In the genomic region with DNA sequence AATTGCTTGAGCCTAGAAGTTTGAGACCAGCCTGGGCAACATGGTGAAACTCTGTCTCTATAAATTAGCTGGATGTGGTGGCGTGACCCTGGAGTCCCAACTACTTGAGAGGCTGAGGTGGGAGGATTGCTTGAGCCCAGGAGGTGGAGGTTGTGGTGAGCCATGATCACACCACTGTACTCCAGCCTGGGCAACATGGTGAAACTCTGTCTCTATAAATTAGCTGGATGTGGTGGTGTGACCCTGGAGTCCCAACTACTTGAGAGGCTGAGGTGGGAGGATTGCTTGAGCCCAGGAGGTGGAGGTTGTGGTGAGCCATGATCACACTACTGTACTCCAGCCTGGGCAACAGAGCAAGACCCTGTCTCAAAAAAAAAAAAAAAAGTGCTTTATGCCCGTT, we compare ENCODE assay signal across 13 cellular contexts. TPM values are rescaled to one million over a fixed set of nuclear protein-coding genes. Genes with fewer than 3 reads are reported as not detected.
DNase-seq lines count a peak whose midpoint lies in the region; ATAC-seq, FAIRE-seq and TF ChIP-seq lines count a peak whose summit lies in the region.
"Not testable (repeated sequence)": the region's sequence is repeated elsewhere in the genome, so short reads cannot be mapped to it uniquely, and the experiment has no call there.
"Had no signal": no experiment of that assay in that cellular context is flagged by ENCODE, and none has a peak within 500 bp of the region (broad histone marks: within the 10 kb centered on the region; RNA-seq: fewer than 3 reads in every experiment).

No MANE protein-coding gene starts in this region.

- WGBS in HepG2 (ENCODE audit: low lambda C conversion rate), result 89% methylated on average over 2 of the region's 2 CpGs

- not testable (repeated sequence) for TF ChIP-seq POLR2A in GM12892 (IDR thresholded peaks at IDR 0.05; ENCODE audit: low read depth, low read length); HepG2 (IDR thresholded peaks at IDR 0.05; ENCODE audit: insufficient read depth in 1 of 2, low read depth in 2 of 2, low read length in 2 of 2)

- H3K4me3 ChIP-seq in HepG2 (replicated peaks in 1 of 3; ENCODE audit: insufficient read depth in 1 of 3, low read depth in 2 of 3, low read length in 3 of 3), result not testable (repeated sequence)

- FAIRE-seq in GM12892 (lab: Jason Lieb, UNC), result peak; percentile 88
- not testable (repeated sequence) for FAIRE-seq in HepG2 (lab: Jason Lieb, UNC)

- not testable (repeated sequence) for H3K9me3 Mint-ChIP-seq in activated CD8-positive, alpha-beta T cell treated with anti-CD3 and anti-CD28 coated beads for 36 hours; activated naive CD4-positive, alpha-beta T cell treated with anti-CD3 and anti-CD28 coated beads, Interleukin-2, amount 50 U/mL, for 72 hours; natural killer cell treated with Interleukin-12 subunit alpha and Interleukin-12 subunit beta and Interleukin-15 and Interleukin-18, amount 100 ng/mL, for 72 hours

- intact Hi-C loops in activated CD8-positive, alpha-beta T cell treated with anti-CD3 and anti-CD28 coated beads for 36 hours (cut with micrococcal nuclease); HepG2 (cut with micrococcal nuclease; ENCODE audit: unreplicated experiment): not testable (repeated sequence)

- not testable (repeated sequence) for H3K4me3 Mint-ChIP-seq in activated CD8-positive, alpha-beta T cell treated with anti-CD3 and anti-CD28 coated beads for 36 hours; natural killer cell treated with Interleukin-12 subunit alpha and Interleukin-12 subunit beta and Interleukin-15 and Interleukin-18, amount 100 ng/mL, for 72 hours

- not testable (repeated sequence) for H3K79me2 ChIP-seq in HepG2 (ENCODE audit: insufficient read depth, low read length)

- not testable (repeated sequence) for H2AFZ ChIP-seq in HepG2 (ENCODE audit: low read length)

- H3K4me1 Mint-ChIP-seq in activated CD8-positive, alpha-beta T cell treated with anti-CD3 and anti-CD28 coated beads for 36 hours (ENCODE audit: low read depth), result peaks cover 13% of the 10 kb centered on the region
- H3K4me1 Mint-ChIP-seq in natural killer cell treated with Interleukin-12 subunit alpha and Interleukin-12 subunit beta and Interleukin-15 and Interleukin-18, amount 100 ng/mL, for 72 hours (ENCODE audit: low read depth in 2 of 2), result peaks cover 20% of the 10 kb centered on the region in 2 donors

- not testable (repeated sequence) for H3K9ac ChIP-seq in HepG2 (ENCODE audit: insufficient read depth, low read depth, low read length)

- not testable (repeated sequence) for TF ChIP-seq RAD21 in HepG2 (CRISPR knock-in tag; IDR thresholded peaks at IDR 0.05)

- not testable (repeated sequence) for H3K9me3 ChIP-seq in HepG2 (ENCODE audit: low read length)

- not testable (repeated sequence) for H3K4me1 ChIP-seq in foreskin keratinocyte
- peaks cover 11% of the 10 kb centered on the region for H3K4me1 ChIP-seq in HepG2 (ENCODE audit: insufficient read depth, low read length)

- H3K27ac ChIP-seq in foreskin keratinocyte; HepG2 (ENCODE audit: extremely low read length, insufficient read depth, low read length): not testable (repeated sequence)

- ATAC-seq in activated CD8-positive, alpha-beta T cell treated with anti-CD3 and anti-CD28 coated beads for 36 hours, result peak; percentile 24
- peak; percentile 9 to 81 for ATAC-seq in activated naive CD4-positive, alpha-beta T cell treated with anti-CD3 and anti-CD28 coated beads, Interleukin-2, amount 50 U/mL, for 72 hours
- ATAC-seq in foreskin keratinocyte, result peak; percentile 36
- peak; percentile 16; the same call in 2 of the 3 replicates for ATAC-seq in HepG2
- peak; percentile 43 to 79 for ATAC-seq in natural killer cell treated with Interleukin-12 subunit alpha and Interleukin-12 subunit beta and Interleukin-15 and Interleukin-18, amount 100 ng/mL, for 72 hours

- not testable (repeated sequence) for TF ChIP-seq EP300 in HepG2 (IDR thresholded peaks at IDR 0.05; ENCODE audit: low read depth in 2 of 2, low read length in 2 of 2); HepG2 (CRISPR knock-in tag; IDR thresholded peaks at IDR 0.05; ENCODE audit: borderline replicate concordance)

- not testable (repeated sequence) for H3K4me2 ChIP-seq in HepG2 (ENCODE audit: low read depth, low read length)

- DNase-seq in GM12892 (ENCODE audit: insufficient read length); activated naive CD4-positive, alpha-beta T cell treated with anti-CD3 and anti-CD28 coated beads, Interleukin-2, amount 50 U/mL, for 72 hours (ENCODE audit: low spot score in 2 of 2); foreskin keratinocyte; HepG2 (ENCODE audit: low spot score); natural killer cell treated with Interleukin-12 subunit alpha and Interleukin-12 subunit beta and Interleukin-15 and Interleukin-18, amount 100 ng/mL, for 72 hours (ENCODE audit: low spot score): not testable (repeated sequence)
- DNase-seq in activated CD8-positive, alpha-beta T cell treated with anti-CD3 and anti-CD28 coated beads for 36 hours, result peak; percentile 14
- DNase-seq in activated T-cell treated with anti-CD3 and anti-CD28 coated beads, Interleukin-2, amount 50 U/mL, for 48 hours, result peak; percentile 37 to 50

- not testable (repeated sequence) for BruUV-seq in HepG2 (replicated peaks; lab: Mats Ljungman, UMichigan)

- not testable (repeated sequence) for H4K20me1 ChIP-seq in HepG2 (ENCODE audit: insufficient read depth, low read length)

- peaks cover 45 to 84% of the 10 kb centered on the region in 2 experiments for H3K36me3 ChIP-seq in HepG2 (replicated peaks in 1 of 2; ENCODE audit: control insufficient read depth in 1 of 2, insufficient read depth in 2 of 2, low read length in 2 of 2)

- peaks cover 63% of the 10 kb centered on the region for H3K36me3 Mint-ChIP-seq in activated CD8-positive, alpha-beta T cell treated with anti-CD3 and anti-CD28 coated beads for 36 hours (ENCODE audit: low read depth)
- peaks cover 25 to 43% of the 10 kb centered on the region in 2 donors for H3K36me3 Mint-ChIP-seq in activated naive CD4-positive, alpha-beta T cell treated with anti-CD3 and anti-CD28 coated beads, Interleukin-2, amount 50 U/mL, for 72 hours
- peaks cover 25% of the 10 kb centered on the region for H3K36me3 Mint-ChIP-seq in natural killer cell treated with Interleukin-12 subunit alpha and Interleukin-12 subunit beta and Interleukin-15 and Interleukin-18, amount 100 ng/mL, for 72 hours

- not testable (repeated sequence) for H3K27me3 Mint-ChIP-seq in activated CD8-positive, alpha-beta T cell treated with anti-CD3 and anti-CD28 coated beads for 36 hours; natural killer cell treated with Interleukin-12 subunit alpha and Interleukin-12 subunit beta and Interleukin-15 and Interleukin-18, amount 100 ng/mL, for 72 hours

- POLR2A ChIA-PET in activated CD8-positive, alpha-beta T cell treated with anti-CD3 and anti-CD28 coated beads for 36 hours (lab: Charles Lee), result interaction anchor here (1.1 kb wide), 1 partner anchor 14 kb away, joined by 3 read pairs; no protein-coding TSS in a partner anchor
- POLR2A ChIA-PET in HepG2 (lab: Yijun Ruan, JAX), result interaction anchor here (0.7 kb wide), 1 partner anchor 22 kb away, joined by 3 read pairs; no protein-coding TSS in a partner anchor

- not testable (repeated sequence) for H3K27ac Mint-ChIP-seq in activated CD8-positive, alpha-beta T cell treated with anti-CD3 and anti-CD28 coated beads for 36 hours; activated naive CD4-positive, alpha-beta T cell treated with anti-CD3 and anti-CD28 coated beads, Interleukin-2, amount 50 U/mL, for 72 hours; natural killer cell treated with Interleukin-12 subunit alpha and Interleukin-12 subunit beta and Interleukin-15 and Interleukin-18, amount 100 ng/mL, for 72 hours

- CTCF ChIA-PET in activated CD8-positive, alpha-beta T cell treated with anti-CD3 and anti-CD28 coated beads for 36 hours (lab: Charles Lee), result interaction anchor here (3.3 kb wide), 1 partner anchor 41 kb away, joined by 11 read pairs; no protein-coding TSS in a partner anchor
- CTCF ChIA-PET in HepG2 (lab: Yijun Ruan, JAX; ENCODE audit: low intra/inter-chr PET ratio, low total read pairs), result not testable (repeated sequence)

- in situ Hi-C loops in HepG2 (cut with HindIII; ENCODE audit: extremely low pct_ligation_motif_present, low pct_unique_long_range_greater_than_20kb), result not testable (repeated sequence)

- not testable (repeated sequence) for TF ChIP-seq CTCF in activated CD8-positive, alpha-beta T cell treated with anti-CD3 and anti-CD28 coated beads for 36 hours (IDR thresholded peaks at IDR 0.05); foreskin keratinocyte (conservative IDR thresholded peaks at IDR 0.05); HepG2 (CRISPR knock-in tag; IDR thresholded peaks at IDR 0.05)

- H3K27me3 ChIP-seq in foreskin keratinocyte; HepG2 (ENCODE audit: control insufficient read depth in 1 of 2, insufficient read depth in 2 of 2, low read length in 2 of 2): not testable (repeated sequence)

RNA-seq across cellular contexts. Expression of a gene that starts 31.4 kb away (rescaled TPM):
- polyA plus RNA-seq in GM12892 (2012; ENCODE audit: missing spikeins), result 54.9 TPM
- total RNA-seq in activated CD8-positive, alpha-beta T cell treated with anti-CD3 and anti-CD28 coated beads for 36 hours, result 100 to 1,000 TPM; 150 to 154 TPM
- 100 to 1,000 TPM in 1 of 2 donors, 10 to 100 TPM in 1; 89.6 to 151 TPM for total RNA-seq in activated naive CD4-positive, alpha-beta T cell treated with anti-CD3 and anti-CD28 coated beads, Interleukin-2, amount 50 U/mL, for 72 hours
- total RNA-seq in foreskin keratinocyte (75.0 and 85.7 TPM in 2 replicates), HepG2 (2016; rRNA removed; fragmentation: Illumina TruSeq; extraction: Trizol) (86.0 and 113 TPM in 2 replicates)
- polyA plus RNA-seq in foreskin keratinocyte (154 and 167 TPM in 2 replicates), HepG2 (2011; rRNA removed) (82.5 and 90.6 TPM in 2 replicates)
- total RNA-seq in HepG2 (2016; cell fraction: cytosol; rRNA removed; fragmentation: Illumina TruSeq; extraction: Trizol; ENCODE audit: low read depth), result 19.7 and 25.4 TPM in 2 replicates
- total RNA-seq in HepG2 (2016; cell fraction: insoluble cytoplasmic fraction; rRNA removed; fragmentation: Illumina TruSeq; extraction: Trizol), result 84.7 and 89.7 TPM in 2 replicates
- 45.7 and 47.8 TPM in 2 replicates for total RNA-seq in HepG2 (2016; cell fraction: membrane; rRNA removed; fragmentation: Illumina TruSeq; extraction: Trizol)
- 55.8 and 66.5 TPM in 2 replicates for total RNA-seq in HepG2 (2016; cell fraction: nucleus; rRNA removed; fragmentation: Illumina TruSeq; extraction: Trizol)
- 129 and 230 TPM in 2 replicates for polyA plus RNA-seq in HepG2 (2011; cell fraction: cytosol; rRNA removed)
- polyA plus RNA-seq in HepG2 (2011; cell fraction: nucleus; rRNA removed), result 130 and 163 TPM in 2 replicates
- 209 and 270 TPM in 2 replicates for polyA plus RNA-seq in HepG2 (2012)
- 182 and 186 TPM in 2 replicates for polyA plus RNA-seq in HepG2 (2016; cell fraction: cytosol; fragmentation: Illumina TruSeq; extraction: Trizol; ENCODE audit: low read depth)
- 230 and 306 TPM in 2 replicates for polyA plus RNA-seq in HepG2 (2016; cell fraction: insoluble cytoplasmic fraction; fragmentation: Illumina TruSeq; extraction: Trizol; ENCODE audit: low read depth)
- 158 and 165 TPM in 2 replicates for polyA plus RNA-seq in HepG2 (2016; cell fraction: membrane; fragmentation: Illumina TruSeq; extraction: Trizol; ENCODE audit: low read depth)
- 135 and 140 TPM in 2 replicates for polyA plus RNA-seq in HepG2 (2016; cell fraction: nucleus; fragmentation: Illumina TruSeq; extraction: Trizol; ENCODE audit: insufficient read depth, low read depth)
- 31.0 and 97.3 TPM in 2 replicates for polyA minus RNA-seq in HepG2 (2011; rRNA and poly(A)+ RNA removed; ENCODE audit: low replicate concordance)
- 90.7 and 92.5 TPM in 2 replicates for polyA minus RNA-seq in HepG2 (2011; cell fraction: cytosol; rRNA and poly(A)+ RNA removed)
- 67.6 and 70.3 TPM in 2 replicates for polyA minus RNA-seq in HepG2 (2011; cell fraction: nucleus; rRNA and poly(A)+ RNA removed)
- total RNA-seq in natural killer cell treated with Interleukin-12 subunit alpha and Interleukin-12 subunit beta and Interleukin-15 and Interleukin-18, amount 100 ng/mL, for 72 hours, result 100 to 1,000 TPM; 145 to 161 TPM

RNA-seq across cellular contexts. Expression of a gene that starts 35.0 kb away (rescaled TPM):
- polyA plus RNA-seq in GM12892 (2012; ENCODE audit: missing spikeins), result 0.30 TPM
- total RNA-seq in activated CD8-positive, alpha-beta T cell treated with anti-CD3 and anti-CD28 coated beads for 36 hours, result 1 to 10 TPM; 1.8 to 2.2 TPM
- total RNA-seq in activated naive CD4-positive, alpha-beta T cell treated with anti-CD3 and anti-CD28 coated beads, Interleukin-2, amount 50 U/mL, for 72 hours, result 1 to 10 TPM in 1 of 2 donors, not detected in 1; 8.3 TPM
- 0.18 TPM in 1 of 2 replicates, not detected in the other for total RNA-seq in foreskin keratinocyte
- 0.17 and 0.22 TPM in 2 replicates for polyA plus RNA-seq in foreskin keratinocyte
- 2.9 and 4.7 TPM in 2 replicates for total RNA-seq in HepG2 (2016; rRNA removed; fragmentation: Illumina TruSeq; extraction: Trizol)
- total RNA-seq in HepG2 (2016; cell fraction: cytosol; rRNA removed; fragmentation: Illumina TruSeq; extraction: Trizol; ENCODE audit: low read depth), result 3.3 and 3.9 TPM in 2 replicates
- total RNA-seq in HepG2 (2016; cell fraction: insoluble cytoplasmic fraction; rRNA removed; fragmentation: Illumina TruSeq; extraction: Trizol), result 2.5 and 4.3 TPM in 2 replicates
- total RNA-seq in HepG2 (2016; cell fraction: membrane; rRNA removed; fragmentation: Illumina TruSeq; extraction: Trizol), result 4.5 and 5.1 TPM in 2 replicates
- 3.5 and 6.3 TPM in 2 replicates for total RNA-seq in HepG2 (2016; cell fraction: nucleus; rRNA removed; fragmentation: Illumina TruSeq; extraction: Trizol)
- polyA plus RNA-seq in HepG2 (2011; rRNA removed), result 18.4 and 25.0 TPM in 2 replicates
- 10.2 and 16.1 TPM in 2 replicates for polyA plus RNA-seq in HepG2 (2011; cell fraction: cytosol; rRNA removed)
- 136 and 155 TPM in 2 replicates for polyA plus RNA-seq in HepG2 (2011; cell fraction: nucleus; rRNA removed)
- polyA plus RNA-seq in HepG2 (2012), result 12.7 and 14.7 TPM in 2 replicates
- 3.3 and 4.2 TPM in 2 replicates for polyA plus RNA-seq in HepG2 (2016; cell fraction: cytosol; fragmentation: Illumina TruSeq; extraction: Trizol; ENCODE audit: low read depth)
- 2.6 and 2.9 TPM in 2 replicates for polyA plus RNA-seq in HepG2 (2016; cell fraction: insoluble cytoplasmic fraction; fragmentation: Illumina TruSeq; extraction: Trizol; ENCODE audit: low read depth)
- polyA plus RNA-seq in HepG2 (2016; cell fraction: membrane; fragmentation: Illumina TruSeq; extraction: Trizol; ENCODE audit: low read depth), result 4.2 and 5.6 TPM in 2 replicates
- 11.6 and 13.1 TPM in 2 replicates for polyA plus RNA-seq in HepG2 (2016; cell fraction: nucleus; fragmentation: Illumina TruSeq; extraction: Trizol; ENCODE audit: insufficient read depth, low read depth)
- 11.3 TPM in 1 of 2 replicates, not detected in the other for polyA minus RNA-seq in HepG2 (2011; rRNA and poly(A)+ RNA removed; ENCODE audit: low replicate concordance)
- polyA minus RNA-seq in HepG2 (2011; cell fraction: cytosol; rRNA and poly(A)+ RNA removed), result 5.0 and 6.8 TPM in 2 replicates
- 12.4 and 13.4 TPM in 2 replicates for polyA minus RNA-seq in HepG2 (2011; cell fraction: nucleus; rRNA and poly(A)+ RNA removed)
- total RNA-seq in natural killer cell treated with Interleukin-12 subunit alpha and Interleukin-12 subunit beta and Interleukin-15 and Interleukin-18, amount 100 ng/mL, for 72 hours, result not detected

RNA-seq across cellular contexts. Expression of a gene that starts 53.4 kb away (rescaled TPM):
- polyA plus RNA-seq in GM12892 (2012; ENCODE audit: missing spikeins), result not detected
- not detected for total RNA-seq in activated CD8-positive, alpha-beta T cell treated with anti-CD3 and anti-CD28 coated beads for 36 hours
- under 1 TPM; 0.19 to 0.55 TPM for total RNA-seq in activated naive CD4-positive, alpha-beta T cell treated with anti-CD3 and anti-CD28 coated beads, Interleukin-2, amount 50 U/mL, for 72 hours
- total RNA-seq in foreskin keratinocyte, result not detected in 2 replicates
- polyA plus RNA-seq in foreskin keratinocyte, result not detected in 2 replicates
- 0.20 TPM in 2 replicates for total RNA-seq in HepG2 (2016; rRNA removed; fragmentation: Illumina TruSeq; extraction: Trizol)
- total RNA-seq in HepG2 (2016; cell fraction: cytosol; rRNA removed; fragmentation: Illumina TruSeq; extraction: Trizol; ENCODE audit: low read depth), result 0.18 TPM in 1 of 2 replicates, not detected in the other
- 0.18 and 0.19 TPM in 2 replicates for total RNA-seq in HepG2 (2016; cell fraction: insoluble cytoplasmic fraction; rRNA removed; fragmentation: Illumina TruSeq; extraction: Trizol)
- 0.31 and 0.34 TPM in 2 replicates for total RNA-seq in HepG2 (2016; cell fraction: membrane; rRNA removed; fragmentation: Illumina TruSeq; extraction: Trizol)
- not detected in 2 replicates for total RNA-seq in HepG2 (2016; cell fraction: nucleus; rRNA removed; fragmentation: Illumina TruSeq; extraction: Trizol)
- 0.91 and 1.2 TPM in 2 replicates for polyA plus RNA-seq in HepG2 (2011; rRNA removed)
- 0.55 and 0.68 TPM in 2 replicates for polyA plus RNA-seq in HepG2 (2011; cell fraction: cytosol; rRNA removed)
- polyA plus RNA-seq in HepG2 (2011; cell fraction: nucleus; rRNA removed), result 1.9 and 2.2 TPM in 2 replicates
- polyA plus RNA-seq in HepG2 (2012), result 0.51 and 1.0 TPM in 2 replicates
- 0.15 and 0.26 TPM in 2 replicates for polyA plus RNA-seq in HepG2 (2016; cell fraction: cytosol; fragmentation: Illumina TruSeq; extraction: Trizol; ENCODE audit: low read depth)
- 0.14 and 0.45 TPM in 2 replicates for polyA plus RNA-seq in HepG2 (2016; cell fraction: insoluble cytoplasmic fraction; fragmentation: Illumina TruSeq; extraction: Trizol; ENCODE audit: low read depth)
- polyA plus RNA-seq in HepG2 (2016; cell fraction: membrane; fragmentation: Illumina TruSeq; extraction: Trizol; ENCODE audit: low read depth), result 0.18 and 0.36 TPM in 2 replicates
- not detected in 2 replicates for polyA plus RNA-seq in HepG2 (2016; cell fraction: nucleus; fragmentation: Illumina TruSeq; extraction: Trizol; ENCODE audit: insufficient read depth, low read depth)
- polyA minus RNA-seq in HepG2 (2011; rRNA and poly(A)+ RNA removed; ENCODE audit: low replicate concordance), result 0.14 TPM in 1 of 2 replicates, not detected in the other
- polyA minus RNA-seq in HepG2 (2011; cell fraction: cytosol; rRNA and poly(A)+ RNA removed), result not detected in 2 replicates
- polyA minus RNA-seq in HepG2 (2011; cell fraction: nucleus; rRNA and poly(A)+ RNA removed), result 0.77 and 0.87 TPM in 2 replicates
- under 1 TPM in 1 of 2 donors, not detected in 1; 0.40 TPM for total RNA-seq in natural killer cell treated with Interleukin-12 subunit alpha and Interleukin-12 subunit beta and Interleukin-15 and Interleukin-18, amount 100 ng/mL, for 72 hours
- total RNA-seq: A172; B cell; Calu3; CD4-positive, alpha-beta T cell; Daoy; GM23338 had no signal
- polyA plus RNA-seq: GM23338 had no signal
